ENCODE assay signal across 1 cellular context in the genomic region with DNA sequence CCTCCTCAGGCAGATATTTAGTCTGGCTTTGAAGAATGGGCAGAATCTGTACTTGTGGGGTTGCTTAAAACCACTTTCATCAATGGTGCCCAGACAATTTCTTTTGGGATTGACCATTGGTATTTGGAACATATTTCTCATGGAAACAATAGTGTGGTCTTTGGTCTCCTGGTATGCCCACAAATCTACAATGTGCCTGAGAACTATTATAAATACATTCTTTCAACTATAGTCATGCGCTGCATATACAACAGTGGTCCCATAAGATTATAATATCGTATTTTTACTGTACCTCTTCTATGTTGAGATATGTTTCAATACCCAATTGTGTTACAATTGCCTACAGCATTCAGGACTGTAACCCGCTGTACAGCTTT.
TF ChIP-seq lines count a peak whose summit lies in the region.

No MANE protein-coding gene starts in this region.

TF ChIP-seq in GM12878, 131 proteins besides CTCF, POLR2A, EP300 and RAD21:
- TF ChIP-seq TAF1 (IDR thresholded peaks at IDR 0.05; ENCODE audit: borderline replicate concordance, low read depth, low read length) (no peak), RUNX3 (IDR thresholded peaks at IDR 0.05; ENCODE audit: low read length) (peak; percentile 2; the same call in 1 of the 2 replicates)
